11 cellular contexts compared by ENCODE assay signal in the genomic region with DNA sequence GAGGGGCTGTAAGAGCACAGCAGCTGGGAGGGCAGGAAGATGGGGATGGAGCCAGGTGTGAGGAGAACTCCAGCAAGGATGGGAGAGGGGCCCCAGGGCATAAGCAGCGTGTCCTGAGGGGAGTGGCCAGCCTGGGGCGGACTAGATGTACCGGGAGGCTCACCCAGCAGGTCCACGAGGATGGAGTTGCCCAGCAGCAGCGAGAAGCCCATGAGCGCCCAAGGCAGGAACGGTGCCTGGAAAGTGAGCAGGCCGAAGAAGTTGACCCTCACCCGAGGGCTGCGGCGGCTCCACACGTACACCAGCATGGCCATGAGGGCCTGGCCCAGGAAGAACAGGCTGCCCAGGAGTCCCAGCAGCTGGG. TPM values are rescaled to one million over a fixed set of nuclear protein-coding genes. Genes with fewer than 3 reads are reported as not detected.
A peak's percentile ranks its signal among the peaks of the same experiment; 100 is the strongest.
DNase-seq lines count a peak whose midpoint lies in the region; ATAC-seq and TF ChIP-seq lines count a peak whose summit lies in the region.
"Had no signal": no experiment of that assay in that cellular context is flagged by ENCODE, and none has a peak within 500 bp of the region (broad histone marks: within the 10 kb centered on the region; RNA-seq: fewer than 3 reads in every experiment).

No MANE protein-coding gene starts in this region.

- H3K27me3 Mint-ChIP-seq in activated T-cell treated with anti-CD3 and anti-CD28 coated beads, Interleukin-2, amount 50 U/mL, for 24 hours, result no peaks in the 10 kb centered on the region
- H3K27me3 Mint-ChIP-seq in endodermal cell (ENCODE audit: insufficient read depth), result peaks cover 28% of the 10 kb centered on the region

- DNase-seq in activated T-cell treated with anti-CD3 and anti-CD28 coated beads, Interleukin-2, amount 50 U/mL, for 24 hours, result no peak
- DNase-seq in activated T-cell treated with anti-CD3 and anti-CD28 coated beads, Interleukin-2, amount 50 U/mL, for 1 hour, result no peak
- peak; percentile 29 for DNase-seq in NCI-H526 treated with DMSO at 0.1 percent for 48 hours (lab: John Stamatoyannopoulos, UW)
- no peak for DNase-seq in endodermal cell
- DNase-seq in psoas muscle, result peak; percentile 13 to 54
- no peak for DNase-seq in hepatic stellate cell (ENCODE audit: low spot score)
- no peak for DNase-seq in inferior parietal cortex (ENCODE audit: extremely low spot score)
- DNase-seq: upper lobe of right lung had no signal

- no peaks in the 10 kb centered on the region for H3K27me3 ChIP-seq in endodermal cell (ENCODE audit: control insufficient read depth, insufficient read depth, low read length, poor library complexity, severe bottlenecking)
- H3K27me3 ChIP-seq in psoas muscle (ENCODE audit: insufficient read depth in 3 of 3, low read length in 2 of 3), result no peaks in the 10 kb centered on the region
- H3K27me3 ChIP-seq: left lung, upper lobe of right lung had no signal

- H3K27ac ChIP-seq in endodermal cell (ENCODE audit: low read depth, low read length) (no peak overlapping the region), psoas muscle (peak overlapping the region; percentile 80)
- H3K27ac ChIP-seq: left lung, SK-N-MC, upper lobe of right lung had no signal

- H3K9me3 ChIP-seq in endodermal cell (ENCODE audit: control insufficient read depth, low read length), result no peaks in the 10 kb centered on the region
- H3K9me3 ChIP-seq in psoas muscle, result no peaks in the 10 kb centered on the region
- H3K9me3 ChIP-seq: left lung, upper lobe of right lung had no signal

- peaks cover 30% of the 10 kb centered on the region for H3K36me3 Mint-ChIP-seq in activated T-cell treated with anti-CD3 and anti-CD28 coated beads, Interleukin-2, amount 50 U/mL, for 24 hours (ENCODE audit: low read depth)
- H3K36me3 Mint-ChIP-seq in endodermal cell (ENCODE audit: low read depth), result peaks cover 13% of the 10 kb centered on the region

- H3K9ac ChIP-seq in endodermal cell (ENCODE audit: extremely low read depth, low read length, poor library complexity, severe bottlenecking), result no peak overlapping the region

- intact Hi-C loops in psoas muscle (cut with DNase I), result no loop called here

- TF ChIP-seq CTCF in endodermal cell (conservative IDR thresholded peaks at IDR 0.05), result no peak
- TF ChIP-seq CTCF in psoas muscle (IDR thresholded peaks at IDR 0.05), result no peak

- peaks cover 23% of the 10 kb centered on the region for H3K4me1 Mint-ChIP-seq in activated T-cell treated with anti-CD3 and anti-CD28 coated beads, Interleukin-2, amount 50 U/mL, for 24 hours (ENCODE audit: low read depth)
- peaks cover 7% of the 10 kb centered on the region for H3K4me1 Mint-ChIP-seq in endodermal cell

- WGBS in endodermal cell (ENCODE audit: insufficient coverage in 1 of 2, insufficient read length in 1 of 2), 2 experiments, result 88 to 92% methylated on average over 8 to 12 of the region's 12 CpGs
- 91 to 97% (median 92%) methylated on average over 12 of the region's 12 CpGs for WGBS in psoas muscle, 3 donors

- ATAC-seq in psoas muscle (no peak), GM21786 (IDR thresholded peaks at IDR 0.05; ENCODE audit: unreplicated experiment) (no peak)
- ATAC-seq: left lung, upper lobe of right lung had no signal

- H3K36me3 ChIP-seq in endodermal cell (ENCODE audit: control insufficient read depth, insufficient read depth, low read length) (peaks cover 26% of the 10 kb centered on the region), psoas muscle (ENCODE audit: insufficient read depth in 1 of 2, low read depth in 1 of 2) (peaks cover 0 to 17% of the 10 kb centered on the region in 2 donors)

- no peak overlapping the region for H3K27ac Mint-ChIP-seq in activated T-cell treated with anti-CD3 and anti-CD28 coated beads, Interleukin-2, amount 50 U/mL, for 24 hours
- no peak overlapping the region for H3K27ac Mint-ChIP-seq in endodermal cell

- no peaks in the 10 kb centered on the region for H3K9me3 Mint-ChIP-seq in activated T-cell treated with anti-CD3 and anti-CD28 coated beads, Interleukin-2, amount 50 U/mL, for 24 hours
- no peaks in the 10 kb centered on the region for H3K9me3 Mint-ChIP-seq in endodermal cell

- peak overlapping the region; percentile 86 for H3K4me3 Mint-ChIP-seq in activated T-cell treated with anti-CD3 and anti-CD28 coated beads, Interleukin-2, amount 50 U/mL, for 24 hours
- peak overlapping the region; percentile 65 for H3K4me3 Mint-ChIP-seq in endodermal cell

- H3K4me3 ChIP-seq in endodermal cell (ENCODE audit: low read length) (no peak overlapping the region), psoas muscle (no peak overlapping the region)
- H3K4me3 ChIP-seq: SK-N-MC had no signal

- no peaks in the 10 kb centered on the region for H3K4me1 ChIP-seq in endodermal cell (ENCODE audit: control insufficient read depth, insufficient read depth, low read length)
- H3K4me1 ChIP-seq in psoas muscle, result peaks cover 55% of the 10 kb centered on the region

RNA-seq across cellular contexts. Expression of gene DERL3, which starts 1.3 kb away (rescaled TPM):
- total RNA-seq in endodermal cell, result 1 to 10 TPM; 6.3 to 7.6 TPM
- 8.1 TPM for polyA plus RNA-seq in endodermal cell (2013, experiment 1 of 2)
- 7.7 TPM for polyA plus RNA-seq in endodermal cell (2013, experiment 2 of 2)
- total RNA-seq in psoas muscle, result 1 to 10 TPM in 2 of 4 donors, under 1 TPM in 2; 0.54 to 4.4 (median 1.1) TPM
- polyA plus RNA-seq in psoas muscle, result 1 to 10 TPM in 1 of 3 donors, under 1 TPM in 2; 0.22 to 1.1 (median 0.92) TPM

RNA-seq across cellular contexts. Expression of gene SLC2A11, which starts 20.2 kb away (rescaled TPM):
- total RNA-seq in endodermal cell (10 to 100 TPM; 13.1 to 14.8 TPM), psoas muscle (10 to 100 TPM in 1 of 4 donors, 1 to 10 TPM in 3; 4.2 to 11.8 (median 6.3) TPM)
- 12.0 TPM for polyA plus RNA-seq in endodermal cell (2013, experiment 1 of 2)
- 9.3 TPM for polyA plus RNA-seq in endodermal cell (2013, experiment 2 of 2)
- 10 to 100 TPM in 1 of 3 donors, 1 to 10 TPM in 2; 3.7 to 12.7 (median 4.9) TPM for polyA plus RNA-seq in psoas muscle

RNA-seq across cellular contexts. Expression of gene SMARCB1, which starts 50.7 kb away (rescaled TPM):
- 100 to 1,000 TPM; 136 to 148 TPM for total RNA-seq in endodermal cell
- 201 TPM for polyA plus RNA-seq in endodermal cell (2013, experiment 1 of 2)
- 179 TPM for polyA plus RNA-seq in endodermal cell (2013, experiment 2 of 2)
- 10 to 100 TPM; 21.9 to 76.6 (median 48.3) TPM for total RNA-seq in psoas muscle
- polyA plus RNA-seq in psoas muscle, result 10 to 100 TPM; 20.7 to 47.6 (median 38.4) TPM

RNA-seq across cellular contexts. Expression of gene MIF, which starts 56.7 kb away (rescaled TPM):
- 100 to 1,000 TPM; 722 to 753 TPM for total RNA-seq in endodermal cell
- 847 TPM for polyA plus RNA-seq in endodermal cell (2013, experiment 1 of 2)
- 826 TPM for polyA plus RNA-seq in endodermal cell (2013, experiment 2 of 2)
- 100 to 1,000 TPM; 110 to 167 (median 139) TPM for total RNA-seq in psoas muscle
- polyA plus RNA-seq in psoas muscle, result 100 to 1,000 TPM; 125 to 277 (median 131) TPM

Comparison
In these comparisons a context has a peak if more than half of its experiments do, and no peak if none do; other contexts are left out.
1. DNase-seq: peak in NCI-H526 treated with DMSO at 0.1 percent for 48 hours (single experiment) and psoas muscle (2 of 2); none in activated T-cell treated with anti-CD3 and anti-CD28 coated beads, Interleukin-2, amount 50 U/mL, for 24 hours (single experiment), activated T-cell treated with anti-CD3 and anti-CD28 coated beads, Interleukin-2, amount 50 U/mL, for 1 hour (single experiment), endodermal cell (single experiment), hepatic stellate cell (single experiment) and inferior parietal cortex (single experiment).